In genomic region chr12:32617549-32617948, GRCh38 we compare ENCODE assay signal across 28 cellular contexts.
"Had no signal": no experiment of that assay in that cellular context is flagged by ENCODE, and none has a peak within 500 bp of the region (broad histone marks: within the 10 kb centered on the region; RNA-seq: fewer than 3 reads in every experiment).

No MANE protein-coding gene starts in this region.

- H3K27me3 Mint-ChIP-seq: activated B cell treated with CpG ODN at 0.5 μM for 24 hours; activated naive CD8-positive, alpha-beta T cell; brain had no signal

- H3K27me3 ChIP-seq: cardiac muscle cell, SJSA1 had no signal

- H3K27ac Mint-ChIP-seq: activated B cell treated with CpG ODN at 0.5 μM for 24 hours; activated CD4-positive, alpha-beta T cell treated with anti-CD3 and anti-CD28 coated beads, Interleukin-2, amount 10 ng/mL, durations not matched to agents 24 days and 14 days; activated CD8-positive, alpha-beta memory T cell treated with anti-CD3 and anti-CD28 coated beads, Interleukin-2, amount 10 ng/mL, durations not matched to agents 7 days and 5 days; activated naive CD4-positive, alpha-beta T cell treated with anti-CD3 and anti-CD28 coated beads for 36 hours; activated naive CD8-positive, alpha-beta T cell; activated T-cell treated with anti-CD3 and anti-CD28 coated beads, Interleukin-2, amount 50 U/mL, for 24 hours; T-helper 17 cell had no signal

- H3K4me1 Mint-ChIP-seq: activated CD8-positive, alpha-beta memory T cell treated with anti-CD3 and anti-CD28 coated beads, Interleukin-2, amount 10 ng/mL, durations not matched to agents 7 days and 5 days had no signal

- H3K9me3 ChIP-seq: SJSA1 had no signal

- H3K27ac ChIP-seq: cardiac muscle cell, SJSA1 had no signal

- H3K36me3 ChIP-seq: cardiac muscle cell, SJSA1 had no signal

- H3K9me3 Mint-ChIP-seq: activated B cell treated with CpG ODN at 0.5 μM for 24 hours; activated CD4-positive, alpha-beta T cell treated with anti-CD3 and anti-CD28 coated beads, Interleukin-2, amount 10 ng/mL, durations not matched to agents 24 days and 14 days; activated naive CD4-positive, alpha-beta T cell treated with anti-CD3 and anti-CD28 coated beads for 36 hours; activated T-cell treated with anti-CD3 and anti-CD28 coated beads, Interleukin-2, amount 50 U/mL, for 24 hours; brain had no signal

- DNase-seq: activated B cell treated with CpG ODN at 0.5 μM for 24 hours; activated CD4-positive, alpha-beta T cell treated with anti-CD3 and anti-CD28 coated beads for 1 hour; activated CD4-positive, alpha-beta T cell treated with anti-CD3 and anti-CD28 coated beads, Interleukin-2, amount 10 ng/mL, durations not matched to agents 24 days and 14 days; activated CD4-positive, alpha-beta T cell treated with anti-CD3 and anti-CD28 coated beads, Interleukin-2, amount 50 U/mL, for 48 hours; activated CD8-positive, alpha-beta memory T cell treated with anti-CD3 and anti-CD28 coated beads, Interleukin-2, amount 10 ng/mL, durations not matched to agents 7 days and 5 days; activated effector memory CD4-positive, alpha-beta T cell treated with anti-CD3 and anti-CD28 coated beads, Interleukin-2, amount 50 U/mL, for 16 hours; activated naive CD4-positive, alpha-beta T cell treated with anti-CD3 and anti-CD28 coated beads for 36 hours; activated T-cell treated with anti-CD3 and anti-CD28 coated beads, Interleukin-2, amount 50 U/mL, for 24 hours; amygdala; NCI-H1092; NCI-H1417 treated with DMSO at 0.1 percent for 48 hours; NCI-H1694; NCI-H2029; NCI-H2107; NCI-H2171 treated with DMSO at 0.1 percent for 48 hours; NCI-H226; NCI-H526 treated with DMSO at 0.1 percent for 48 hours; NK-92 treated with Interleukin-12 subunit alpha and Interleukin-12 subunit beta, amount 100 ng/mL, for 24 hours; PC-3; SHP77; T-helper 17 cell; T-helper 9 cell had no signal

- H3K4me3 ChIP-seq: cardiac muscle cell, SJSA1 had no signal

- H3K36me3 Mint-ChIP-seq: activated CD8-positive, alpha-beta memory T cell treated with anti-CD3 and anti-CD28 coated beads, Interleukin-2, amount 10 ng/mL, durations not matched to agents 7 days and 5 days; activated naive CD8-positive, alpha-beta T cell had no signal

- H3K4me1 ChIP-seq: SJSA1 had no signal

- H3K4me3 Mint-ChIP-seq: activated B cell treated with CpG ODN at 0.5 μM for 24 hours; activated CD4-positive, alpha-beta T cell treated with anti-CD3 and anti-CD28 coated beads, Interleukin-2, amount 10 ng/mL, durations not matched to agents 24 days and 14 days; activated CD8-positive, alpha-beta memory T cell treated with anti-CD3 and anti-CD28 coated beads, Interleukin-2, amount 10 ng/mL, durations not matched to agents 7 days and 5 days; activated naive CD4-positive, alpha-beta T cell treated with anti-CD3 and anti-CD28 coated beads for 36 hours; activated naive CD8-positive, alpha-beta T cell; activated T-cell treated with anti-CD3 and anti-CD28 coated beads, Interleukin-2, amount 50 U/mL, for 24 hours; brain; T-helper 17 cell had no signal

- ATAC-seq: activated CD8-positive, alpha-beta memory T cell treated with anti-CD3 and anti-CD28 coated beads, Interleukin-2, amount 10 ng/mL, durations not matched to agents 7 days and 5 days; PC-3; T-helper 17 cell had no signal

- FAIRE-seq: astrocyte, RCC 7860 had no signal
